In genomic region chr2:239201531-239201876, GRCh38 we compare ENCODE assay signal across 1 cellular context.
TF ChIP-seq lines count a peak whose summit lies in the region.

No MANE protein-coding gene starts in this region.

TF ChIP-seq in GM23338, 12 proteins besides CTCF, POLR2A, EP300 and RAD21 (continued from another document):
- TF ChIP-seq ZNF462 (CRISPR knock-in tag; IDR thresholded peaks at IDR 0.05) = no peak
- no peak for TF ChIP-seq NANOG (IDR thresholded peaks at IDR 0.05; ENCODE audit: borderline replicate concordance)
- no peak for TF ChIP-seq CREB1 (CRISPR knock-in tag; IDR thresholded peaks at IDR 0.05; ENCODE audit: low read depth)
- no peak for TF ChIP-seq JUNB (IDR thresholded peaks at IDR 0.05; ENCODE audit: unreplicated experiment)
- no peak for TF ChIP-seq ZNF114 (CRISPR knock-in tag; IDR thresholded peaks at IDR 0.05)
- TF ChIP-seq EZH2phosphoT487 (IDR thresholded peaks at IDR 0.05; ENCODE audit: unreplicated experiment) = no peak
- TF ChIP-seq ETS1 (IDR thresholded peaks at IDR 0.05) = no peak
- TF ChIP-seq POLR2AphosphoS5 (IDR thresholded peaks at IDR 0.05; ENCODE audit: low read depth) = no peak
